8 cellular contexts compared by ENCODE assay signal in genomic region chr6:116010400-116011095, GRCh38. TPM values are rescaled to one million over a fixed set of nuclear protein-coding genes. Genes with fewer than 3 reads are reported as not detected.
DNase-seq lines count a peak whose midpoint lies in the region; ATAC-seq and TF ChIP-seq lines count a peak whose summit lies in the region.

No MANE protein-coding gene starts in this region.

- in situ Hi-C loops in gastrocnemius medialis (cut with MboI; ENCODE audit: low sequenced_read_pairs in 4 of 4) = loop anchor here (5.0 kb wide), 1 partner anchor 87 kb away; no protein-coding TSS in a partner anchor

- intact Hi-C loops in ascending aorta (cut with DNase I) = loop anchor here (1.0 to 5.0 kb wide), 3 partner anchors 50 to 87 kb away; partner anchors contain the start of gene FRK
- intact Hi-C loops in gastrocnemius medialis (cut with DNase I; ENCODE audit: low total_unique reads) = loop anchor here (1.0 kb wide), 1 partner anchor 91 kb away; no protein-coding TSS in a partner anchor

- H3K36me3 ChIP-seq in ascending aorta (no peaks in the 10 kb centered on the region), hepatocyte (replicated peaks; ENCODE audit: insufficient read depth, low read depth) (no peaks in the 10 kb centered on the region), gastrocnemius medialis (no peaks in the 10 kb centered on the region)

- H3K4me2 ChIP-seq in hepatocyte = no peak overlapping the region

- H3K27ac ChIP-seq in ascending aorta = no peak overlapping the region
- no peak overlapping the region for H3K27ac ChIP-seq in hepatocyte
- H3K27ac ChIP-seq in gastrocnemius medialis = peak overlapping the region in 1 of 4 donors; percentile 3

- H2AFZ ChIP-seq in hepatocyte = no peak overlapping the region

- peaks cover 0 to 37% of the 10 kb centered on the region in 2 donors for H3K4me1 ChIP-seq in ascending aorta
- H3K4me1 ChIP-seq in hepatocyte (ENCODE audit: insufficient read depth) = peaks cover 38% of the 10 kb centered on the region
- peaks cover 10 to 20% of the 10 kb centered on the region in 2 donors for H3K4me1 ChIP-seq in gastrocnemius medialis

- no peaks in the 10 kb centered on the region for H3K27me3 ChIP-seq in ascending aorta
- H3K27me3 ChIP-seq in hepatocyte = no peaks in the 10 kb centered on the region
- H3K27me3 ChIP-seq in gastrocnemius medialis = no peaks in the 10 kb centered on the region

- no peaks in the 10 kb centered on the region for H3K9me2 ChIP-seq in hepatocyte (replicated peaks; ENCODE audit: insufficient read depth)

- TF ChIP-seq CTCF in ascending aorta (IDR thresholded peaks at IDR 0.05) (peak; percentile 63 to 85 (median 80)), hepatocyte (IDR thresholded peaks at IDR 0.05; ENCODE audit: poor library complexity) (peak; percentile 87), gastrocnemius medialis (IDR thresholded peaks at IDR 0.05 in 4 of 5, conservative IDR thresholded peaks at IDR 0.05 in 1 of 5) (peak; percentile 65 to 87 (median 71))

- H3K4me3 ChIP-seq in ascending aorta (no peak overlapping the region), hepatocyte (no peak overlapping the region), gastrocnemius medialis (no peak overlapping the region)

- H3K79me2 ChIP-seq in hepatocyte = peaks cover 27% of the 10 kb centered on the region

- no peaks in the 10 kb centered on the region for H4K20me1 ChIP-seq in hepatocyte (ENCODE audit: insufficient read depth, poor library complexity, severe bottlenecking)

- DNase-seq in EH (ENCODE audit: low read depth) (peak; percentile 70), M059J (ENCODE audit: low read depth) (peak; percentile 69), ascending aorta (ENCODE audit: low spot score in 2 of 2) (peak in 1 of 2 donors; percentile 84), hepatocyte (ENCODE audit: low spot score) (peak; percentile 78), gastrocnemius medialis (peak; percentile 25 to 50), GF-D8 (lab: John Stamatoyannopoulos, UW) (no peak)

- no peak for TF ChIP-seq POLR2A in gastrocnemius medialis (IDR thresholded peaks at IDR 0.05)

- 58% methylated on average over 5 of the region's 5 CpGs for WGBS in hepatocyte (ENCODE audit: low lambda C conversion rate, missing lambda C conversion rate)

- no peaks in the 10 kb centered on the region for H3K9me3 ChIP-seq in ascending aorta
- no peaks in the 10 kb centered on the region for H3K9me3 ChIP-seq in hepatocyte (ENCODE audit: low read depth)
- no peaks in the 10 kb centered on the region for H3K9me3 ChIP-seq in gastrocnemius medialis

- ATAC-seq in GM21619 (IDR thresholded peaks at IDR 0.05; ENCODE audit: unreplicated experiment) (peak; percentile 42), SK-N-SH treated with all-trans-retinoic acid at 6 μM for 48 hours (peak; percentile 96), gastrocnemius medialis (peak; percentile 75 to 86)

TF ChIP-seq in SK-N-SH treated with all-trans-retinoic acid at 6 μM for 48 hours, 23 proteins besides CTCF, POLR2A, EP300 and RAD21:
- TF ChIP-seq ZFP3 (CRISPR knock-in tag; IDR thresholded peaks at IDR 0.05) (no peak), GLIS3 (CRISPR knock-in tag; IDR thresholded peaks at IDR 0.05) (no peak), SNAI2 (CRISPR knock-in tag; IDR thresholded peaks at IDR 0.05) (no peak), ZC3H10 (CRISPR knock-in tag; IDR thresholded peaks at IDR 0.05) (no peak), OSR1 (CRISPR knock-in tag; IDR thresholded peaks at IDR 0.05) (no peak), ZNF8 (CRISPR knock-in tag; IDR thresholded peaks at IDR 0.05) (no peak), ZNF565 (CRISPR knock-in tag; conservative IDR thresholded peaks at IDR 0.05; ENCODE audit: low read depth) (no peak), RARB (CRISPR knock-in tag; IDR thresholded peaks at IDR 0.05) (no peak), ZFP30 (CRISPR knock-in tag; IDR thresholded peaks at IDR 0.05) (no peak), TOX (CRISPR knock-in tag; IDR thresholded peaks at IDR 0.05; ENCODE audit: borderline replicate concordance) (no peak), TCF4 (CRISPR knock-in tag; IDR thresholded peaks at IDR 0.05; ENCODE audit: borderline replicate concordance) (no peak), CSDC2 (CRISPR knock-in tag; IDR thresholded peaks at IDR 0.05) (no peak), CREB5 (CRISPR knock-in tag; IDR thresholded peaks at IDR 0.05; ENCODE audit: low read depth) (no peak), ISL1 (CRISPR knock-in tag; IDR thresholded peaks at IDR 0.05) (no peak), ZNF70 (CRISPR knock-in tag; IDR thresholded peaks at IDR 0.05) (no peak), PPARA (CRISPR knock-in tag; IDR thresholded peaks at IDR 0.05; ENCODE audit: borderline replicate concordance) (no peak), ARNTL (CRISPR knock-in tag; IDR thresholded peaks at IDR 0.05; ENCODE audit: borderline replicate concordance, low read depth) (no peak), ESRRG (CRISPR knock-in tag; IDR thresholded peaks at IDR 0.05) (no peak)
- TF ChIP-seq, protein P1, sequence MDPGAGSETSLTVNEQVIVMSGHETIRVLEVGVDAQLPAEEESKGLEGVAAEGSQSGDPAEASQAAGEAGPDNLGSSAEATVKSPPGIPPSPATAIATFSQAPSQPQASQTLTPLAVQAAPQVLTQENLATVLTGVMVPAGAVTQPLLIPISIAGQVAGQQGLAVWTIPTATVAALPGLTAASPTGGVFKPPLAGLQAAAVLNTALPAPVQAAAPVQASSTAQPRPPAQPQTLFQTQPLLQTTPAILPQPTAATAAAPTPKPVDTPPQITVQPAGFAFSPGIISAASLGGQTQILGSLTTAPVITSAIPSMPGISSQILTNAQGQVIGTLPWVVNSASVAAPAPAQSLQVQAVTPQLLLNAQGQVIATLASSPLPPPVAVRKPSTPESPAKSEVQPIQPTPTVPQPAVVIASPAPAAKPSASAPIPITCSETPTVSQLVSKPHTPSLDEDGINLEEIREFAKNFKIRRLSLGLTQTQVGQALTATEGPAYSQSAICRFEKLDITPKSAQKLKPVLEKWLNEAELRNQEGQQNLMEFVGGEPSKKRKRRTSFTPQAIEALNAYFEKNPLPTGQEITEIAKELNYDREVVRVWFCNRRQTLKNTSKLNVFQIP (CRISPR knock-in tag; IDR thresholded peaks at IDR 0.05; ENCODE audit: borderline replicate concordance, low read depth) = no peak
- TF ChIP-seq, protein P2, sequence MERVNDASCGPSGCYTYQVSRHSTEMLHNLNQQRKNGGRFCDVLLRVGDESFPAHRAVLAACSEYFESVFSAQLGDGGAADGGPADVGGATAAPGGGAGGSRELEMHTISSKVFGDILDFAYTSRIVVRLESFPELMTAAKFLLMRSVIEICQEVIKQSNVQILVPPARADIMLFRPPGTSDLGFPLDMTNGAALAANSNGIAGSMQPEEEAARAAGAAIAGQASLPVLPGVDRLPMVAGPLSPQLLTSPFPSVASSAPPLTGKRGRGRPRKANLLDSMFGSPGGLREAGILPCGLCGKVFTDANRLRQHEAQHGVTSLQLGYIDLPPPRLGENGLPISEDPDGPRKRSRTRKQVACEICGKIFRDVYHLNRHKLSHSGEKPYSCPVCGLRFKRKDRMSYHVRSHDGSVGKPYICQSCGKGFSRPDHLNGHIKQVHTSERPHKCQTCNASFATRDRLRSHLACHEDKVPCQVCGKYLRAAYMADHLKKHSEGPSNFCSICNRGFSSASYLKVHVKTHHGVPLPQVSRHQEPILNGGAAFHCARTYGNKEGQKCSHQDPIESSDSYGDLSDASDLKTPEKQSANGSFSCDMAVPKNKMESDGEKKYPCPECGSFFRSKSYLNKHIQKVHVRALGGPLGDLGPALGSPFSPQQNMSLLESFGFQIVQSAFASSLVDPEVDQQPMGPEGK (CRISPR knock-in tag; IDR thresholded peaks at IDR 0.05; ENCODE audit: borderline replicate concordance) = no peak

RNA-seq across cellular contexts. Expression of gene FRK, which starts 50.1 kb away (rescaled TPM):
- total RNA-seq in M059J (2014; rRNA removed; shearing (Covaris generic)) = 1.3 and 2.2 TPM in 2 replicates
- total RNA-seq in ascending aorta (8.4 TPM), hepatocyte (15.3 and 16.9 TPM in 2 replicates), gastrocnemius medialis (1 to 10 TPM; 1.3 to 4.8 (median 1.7) TPM)
- polyA plus RNA-seq in hepatocyte = 2.5 and 2.7 TPM in 2 replicates

Comparison
In these comparisons a context has a peak if more than half of its experiments do, and no peak if none do; other contexts are left out.
1. ATAC-seq: peak in every context shown above with its lines; median percentile 96 in SK-N-SH treated with all-trans-retinoic acid at 6 μM for 48 hours; 80 in gastrocnemius medialis; 42 in GM21619.